24 cellular contexts compared by ENCODE assay signal in the genomic region with DNA sequence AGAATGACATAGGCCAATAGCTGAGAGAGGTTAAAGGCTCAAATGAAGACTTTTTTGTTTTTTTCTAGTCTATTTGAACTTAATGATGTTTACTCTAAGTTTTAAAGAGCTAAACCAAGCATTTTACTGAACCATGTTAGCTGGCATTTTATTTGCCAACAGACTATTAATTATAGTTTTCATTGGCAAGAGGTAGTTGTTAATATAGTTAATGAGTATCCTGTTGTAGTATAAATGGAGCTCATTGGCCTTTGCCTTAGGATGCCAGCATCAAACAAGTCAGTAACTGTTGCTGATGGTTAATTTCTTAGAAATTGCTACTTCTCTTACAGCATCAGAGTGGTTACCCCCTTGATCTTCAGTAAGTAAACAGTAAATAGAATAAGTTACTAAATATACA.
"Had no signal": no experiment of that assay in that cellular context is flagged by ENCODE, and none has a peak within 500 bp of the region (broad histone marks: within the 10 kb centered on the region; RNA-seq: fewer than 3 reads in every experiment).

No MANE protein-coding gene starts in this region.

- H3K9ac ChIP-seq: parathyroid adenoma had no signal

- H3K27ac Mint-ChIP-seq: stimulated activated memory B cell treated with anti-CD40 and anti-IgM and Interleukin-4, amounts not matched to agents 10 μg/mL and 1 μg/mL and 100 μg/mL, for 72 hours; type B pancreatic cell had no signal

- H3K4me1 Mint-ChIP-seq: stimulated activated memory B cell treated with anti-CD40 and anti-IgM and Interleukin-4, amounts not matched to agents 10 μg/mL and 1 μg/mL and 100 μg/mL, for 72 hours had no signal

- DNase-seq: activated CD4-positive, alpha-beta T cell treated with anti-CD3 and anti-CD28 coated beads, Interleukin-2, amount 50 U/mL, for 1 hour; activated CD8-positive, alpha-beta memory T cell treated with anti-CD3 and anti-CD28 coated beads, Interleukin-2, amount 50 U/mL, for 4 hours; activated effector memory CD4-positive, alpha-beta T cell treated with anti-CD3 and anti-CD28 coated beads, Interleukin-2, amount 50 U/mL, for 16 hours; activated naive CD4-positive, alpha-beta T cell treated with anti-CD3 and anti-CD28 coated beads, Interleukin-2, amount 50 U/mL, for 16 hours; activated T-cell treated with anti-CD3 and anti-CD28 coated beads, Interleukin-2, amount 50 U/mL, for 4 hours; aorta; cerebellar nuclear complex; effector CD8-positive, alpha-beta T cell; heart left ventricle; kidney glomerular epithelial cell; left ventricle myocardium superior; mucosa of descending colon; naive thymus-derived CD4-positive, alpha-beta T cell; sigmoid colon; stimulated activated CD4-positive, alpha-beta T cell treated with anti-CD3 and anti-CD28 coated beads, Interleukin-4, amount 100 ng/mL, for 24 hours; T-helper 9 cell; testis had no signal

- H3K9me3 ChIP-seq: breast epithelium, esophagus muscularis mucosa, gastroesophageal sphincter, heart left ventricle, mucosa of descending colon, neutrophil, sigmoid colon, testis had no signal

- H3K79me2 ChIP-seq: parathyroid adenoma had no signal

- H2AFZ ChIP-seq: parathyroid adenoma had no signal

- ATAC-seq: gastroesophageal sphincter; heart left ventricle; left ventricle myocardium superior; mucosa of descending colon; naive thymus-derived CD4-positive, alpha-beta T cell; stimulated activated memory B cell treated with anti-CD40 and anti-IgM and Interleukin-4, amounts not matched to agents 10 μg/mL and 1 μg/mL and 100 μg/mL, for 72 hours had no signal

- H3K9me3 Mint-ChIP-seq: stimulated activated memory B cell treated with anti-CD40 and anti-IgM and Interleukin-4, amounts not matched to agents 10 μg/mL and 1 μg/mL and 100 μg/mL, for 72 hours had no signal

- H3K27ac ChIP-seq: breast epithelium, esophagus muscularis mucosa, gastroesophageal sphincter, heart left ventricle, neutrophil, parathyroid adenoma, sigmoid colon, testis had no signal

- H3K4me3 Mint-ChIP-seq: activated T-cell treated with anti-CD3 and anti-CD28 coated beads, Interleukin-2, amount 50 U/mL, for 4 hours; naive thymus-derived CD4-positive, alpha-beta T cell; stimulated activated memory B cell treated with anti-CD40 and anti-IgM and Interleukin-4, amounts not matched to agents 10 μg/mL and 1 μg/mL and 100 μg/mL, for 72 hours; type B pancreatic cell had no signal

- H3K27me3 ChIP-seq: breast epithelium, esophagus muscularis mucosa, gastroesophageal sphincter, heart left ventricle, neutrophil, sigmoid colon, testis had no signal

- H3K36me3 Mint-ChIP-seq: stimulated activated memory B cell treated with anti-CD40 and anti-IgM and Interleukin-4, amounts not matched to agents 10 μg/mL and 1 μg/mL and 100 μg/mL, for 72 hours; type B pancreatic cell had no signal

- H3K36me3 ChIP-seq: breast epithelium, esophagus muscularis mucosa, gastroesophageal sphincter, heart left ventricle, neutrophil, sigmoid colon had no signal

- H3K27me3 Mint-ChIP-seq: naive thymus-derived CD4-positive, alpha-beta T cell; stimulated activated memory B cell treated with anti-CD40 and anti-IgM and Interleukin-4, amounts not matched to agents 10 μg/mL and 1 μg/mL and 100 μg/mL, for 72 hours; type B pancreatic cell had no signal

- H3K4me1 ChIP-seq: breast epithelium, esophagus muscularis mucosa, gastroesophageal sphincter, heart left ventricle, parathyroid adenoma, sigmoid colon, testis had no signal

- H3K4me3 ChIP-seq: breast epithelium, esophagus muscularis mucosa, gastroesophageal sphincter, heart left ventricle, mucosa of descending colon, sigmoid colon, testis had no signal
